9 cellular contexts compared by ENCODE assay signal in the genomic region with DNA sequence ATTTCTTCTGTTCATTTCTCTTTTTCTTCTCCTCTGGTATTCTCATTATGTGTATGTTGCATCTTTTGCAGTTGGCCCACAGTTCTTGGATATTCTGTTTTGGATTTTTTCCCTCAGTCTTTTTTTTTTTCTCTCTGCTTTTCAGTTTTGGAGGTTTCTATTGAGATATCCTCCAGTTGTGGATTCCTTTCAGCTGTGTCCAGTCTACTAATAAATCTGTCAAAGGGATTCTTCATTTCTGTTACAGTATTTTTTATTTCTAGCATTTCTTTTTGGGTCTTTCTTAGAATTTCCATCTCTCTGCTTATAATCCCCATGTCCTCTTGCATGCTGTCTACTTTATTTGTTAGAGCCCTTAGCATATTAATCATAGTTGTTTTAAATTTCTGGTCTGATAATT. TPM values are rescaled to one million over a fixed set of nuclear protein-coding genes. Genes with fewer than 3 reads are reported as not detected.
"Had no signal": no experiment of that assay in that cellular context is flagged by ENCODE, and none has a peak within 500 bp of the region (broad histone marks: within the 10 kb centered on the region; RNA-seq: fewer than 3 reads in every experiment).

No MANE protein-coding gene starts in this region.

- H3K4me3 ChIP-seq: GM12878 had no signal

- FAIRE-seq: G401.6, GM12878, GM12891, GM12892, GM18507, GM19239 had no signal

- DNase-seq: GDM1, GF-D8 had no signal

- ATAC-seq: GM12878 had no signal

RNA-seq across cellular contexts. Expression of gene MEP1B, which starts 6.3 kb away (rescaled TPM):
- total RNA-seq: G401, GM12878 had no signal
